1 cellular context compared by ENCODE assay signal in the genomic region with DNA sequence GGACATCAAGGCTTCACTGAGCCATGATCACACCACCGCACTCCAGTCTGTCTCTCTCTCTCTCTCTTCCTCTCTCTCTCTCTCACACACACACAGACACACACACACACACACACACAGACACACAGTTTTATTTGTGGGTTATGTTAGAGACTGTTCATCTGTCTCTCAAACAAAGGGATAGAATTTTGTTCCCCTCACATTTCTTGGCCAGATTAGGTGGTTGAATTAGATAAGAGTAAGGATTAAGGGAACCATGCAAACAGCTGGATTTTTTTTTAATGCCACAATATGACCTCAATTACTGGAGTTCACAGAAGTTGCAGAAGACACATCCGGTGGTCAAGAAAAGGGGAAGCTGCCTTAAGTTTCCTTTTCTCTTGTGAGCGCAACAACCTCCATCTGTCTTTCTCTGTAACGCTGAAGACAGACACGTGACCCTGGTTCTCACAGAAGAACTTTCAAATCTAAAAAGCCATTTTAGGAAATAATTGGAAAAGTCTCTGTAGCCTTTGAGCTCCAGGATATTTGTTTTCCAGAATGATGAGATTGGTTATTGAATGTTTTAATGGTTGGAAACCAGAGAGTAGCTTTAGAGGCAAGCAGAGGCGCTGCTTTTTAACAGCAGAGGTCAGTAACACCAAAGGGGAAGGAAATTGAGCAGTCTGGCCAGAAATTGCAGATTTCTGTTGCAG.
A peak's percentile ranks its signal among the peaks of the same experiment; 100 is the strongest.
TF ChIP-seq lines count a peak whose summit lies in the region.

No MANE protein-coding gene starts in this region.

TF ChIP-seq in HepG2, 621 proteins besides CTCF, POLR2A, EP300 and RAD21 (continued from another document and continues in another):
- TF ChIP-seq NR2F6 (IDR thresholded peaks at IDR 0.05) (no peak; the same call in 1 of the 2 replicates), NR2F6 (CRISPR knock-in tag; IDR thresholded peaks at IDR 0.05) (peak; percentile 49; the same call in 1 of the 2 replicates), ZNF451 (CRISPR knock-in tag; IDR thresholded peaks at IDR 0.05) (no peak), ZSCAN31 (CRISPR knock-in tag; IDR thresholded peaks at IDR 0.05; ENCODE audit: low read depth) (no peak), ZNF605 (CRISPR knock-in tag; IDR thresholded peaks at IDR 0.05) (0 out of 2 replicates have a peak, but pooled peaks have one; percentile 30), TBP (CRISPR knock-in tag; IDR thresholded peaks at IDR 0.05) (no peak), AKAP8 (CRISPR knock-in tag; IDR thresholded peaks at IDR 0.05) (no peak), JUNB (CRISPR knock-in tag; IDR thresholded peaks at IDR 0.05; ENCODE audit: borderline replicate concordance) (no peak), ZNF790 (CRISPR knock-in tag; IDR thresholded peaks at IDR 0.05; ENCODE audit: borderline replicate concordance) (no peak), CEBPB (IDR thresholded peaks at IDR 0.05; ENCODE audit: borderline replicate concordance, low read depth, low read length) (peak; percentile 1; the same call in 1 of the 2 replicates), THYN1 (CRISPR knock-in tag; IDR thresholded peaks at IDR 0.05; ENCODE audit: borderline replicate concordance, low read depth) (no peak), JUN (CRISPR knock-in tag; IDR thresholded peaks at IDR 0.05) (0 out of 2 replicates have a peak, but pooled peaks have one; percentile 10), TP53 (CRISPR knock-in tag; conservative IDR thresholded peaks at IDR 0.05) (no peak), CHD4 (IDR thresholded peaks at IDR 0.05; ENCODE audit: borderline replicate concordance, low read length) (no peak), SOX13 (IDR thresholded peaks at IDR 0.05) (no peak), SOX13 (CRISPR knock-in tag; conservative IDR thresholded peaks at IDR 0.05 in 1 of 2, IDR thresholded peaks at IDR 0.05 in 1 of 2) (peak in 1 of 2 experiments; percentile 68; a peak in 2 of 4 replicates), ZNF788 (CRISPR knock-in tag; IDR thresholded peaks at IDR 0.05; ENCODE audit: borderline replicate concordance) (no peak), NFYC (CRISPR knock-in tag; IDR thresholded peaks at IDR 0.05) (no peak)
- TF ChIP-seq, protein P1, sequence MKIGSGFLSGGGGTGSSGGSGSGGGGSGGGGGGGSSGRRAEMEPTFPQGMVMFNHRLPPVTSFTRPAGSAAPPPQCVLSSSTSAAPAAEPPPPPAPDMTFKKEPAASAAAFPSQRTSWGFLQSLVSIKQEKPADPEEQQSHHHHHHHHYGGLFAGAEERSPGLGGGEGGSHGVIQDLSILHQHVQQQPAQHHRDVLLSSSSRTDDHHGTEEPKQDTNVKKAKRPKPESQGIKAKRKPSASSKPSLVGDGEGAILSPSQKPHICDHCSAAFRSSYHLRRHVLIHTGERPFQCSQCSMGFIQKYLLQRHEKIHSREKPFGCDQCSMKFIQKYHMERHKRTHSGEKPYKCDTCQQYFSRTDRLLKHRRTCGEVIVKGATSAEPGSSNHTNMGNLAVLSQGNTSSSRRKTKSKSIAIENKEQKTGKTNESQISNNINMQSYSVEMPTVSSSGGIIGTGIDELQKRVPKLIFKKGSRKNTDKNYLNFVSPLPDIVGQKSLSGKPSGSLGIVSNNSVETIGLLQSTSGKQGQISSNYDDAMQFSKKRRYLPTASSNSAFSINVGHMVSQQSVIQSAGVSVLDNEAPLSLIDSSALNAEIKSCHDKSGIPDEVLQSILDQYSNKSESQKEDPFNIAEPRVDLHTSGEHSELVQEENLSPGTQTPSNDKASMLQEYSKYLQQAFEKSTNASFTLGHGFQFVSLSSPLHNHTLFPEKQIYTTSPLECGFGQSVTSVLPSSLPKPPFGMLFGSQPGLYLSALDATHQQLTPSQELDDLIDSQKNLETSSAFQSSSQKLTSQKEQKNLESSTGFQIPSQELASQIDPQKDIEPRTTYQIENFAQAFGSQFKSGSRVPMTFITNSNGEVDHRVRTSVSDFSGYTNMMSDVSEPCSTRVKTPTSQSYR (CRISPR knock-in tag; IDR thresholded peaks at IDR 0.05; ENCODE audit: borderline replicate concordance) = no peak
- TF ChIP-seq, protein P2, sequence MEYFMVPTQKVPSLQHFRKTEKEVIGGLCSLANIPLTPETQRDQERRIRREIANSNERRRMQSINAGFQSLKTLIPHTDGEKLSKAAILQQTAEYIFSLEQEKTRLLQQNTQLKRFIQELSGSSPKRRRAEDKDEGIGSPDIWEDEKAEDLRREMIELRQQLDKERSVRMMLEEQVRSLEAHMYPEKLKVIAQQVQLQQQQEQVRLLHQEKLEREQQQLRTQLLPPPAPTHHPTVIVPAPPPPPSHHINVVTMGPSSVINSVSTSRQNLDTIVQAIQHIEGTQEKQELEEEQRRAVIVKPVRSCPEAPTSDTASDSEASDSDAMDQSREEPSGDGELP (IDR thresholded peaks at IDR 0.05; ENCODE audit: borderline replicate concordance, low read depth) = no peak
- TF ChIP-seq, protein P3, sequence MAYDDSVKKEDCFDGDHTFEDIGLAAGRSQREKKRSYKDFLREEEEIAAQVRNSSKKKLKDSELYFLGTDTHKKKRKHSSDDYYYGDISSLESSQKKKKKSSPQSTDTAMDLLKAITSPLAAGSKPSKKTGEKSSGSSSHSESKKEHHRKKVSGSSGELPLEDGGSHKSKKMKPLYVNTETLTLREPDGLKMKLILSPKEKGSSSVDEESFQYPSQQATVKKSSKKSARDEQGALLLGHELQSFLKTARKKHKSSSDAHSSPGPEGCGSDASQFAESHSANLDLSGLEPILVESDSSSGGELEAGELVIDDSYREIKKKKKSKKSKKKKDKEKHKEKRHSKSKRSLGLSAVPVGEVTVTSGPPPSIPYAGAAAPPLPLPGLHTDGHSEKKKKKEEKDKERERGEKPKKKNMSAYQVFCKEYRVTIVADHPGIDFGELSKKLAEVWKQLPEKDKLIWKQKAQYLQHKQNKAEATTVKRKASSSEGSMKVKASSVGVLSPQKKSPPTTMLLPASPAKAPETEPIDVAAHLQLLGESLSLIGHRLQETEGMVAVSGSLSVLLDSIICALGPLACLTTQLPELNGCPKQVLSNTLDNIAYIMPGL (CRISPR knock-in tag; IDR thresholded peaks at IDR 0.05; ENCODE audit: borderline replicate concordance in 1 of 2, low read depth in 1 of 2) = peak; percentile 67 to 89; a peak in 3 of 4 replicates
- TF ChIP-seq, protein P4, sequence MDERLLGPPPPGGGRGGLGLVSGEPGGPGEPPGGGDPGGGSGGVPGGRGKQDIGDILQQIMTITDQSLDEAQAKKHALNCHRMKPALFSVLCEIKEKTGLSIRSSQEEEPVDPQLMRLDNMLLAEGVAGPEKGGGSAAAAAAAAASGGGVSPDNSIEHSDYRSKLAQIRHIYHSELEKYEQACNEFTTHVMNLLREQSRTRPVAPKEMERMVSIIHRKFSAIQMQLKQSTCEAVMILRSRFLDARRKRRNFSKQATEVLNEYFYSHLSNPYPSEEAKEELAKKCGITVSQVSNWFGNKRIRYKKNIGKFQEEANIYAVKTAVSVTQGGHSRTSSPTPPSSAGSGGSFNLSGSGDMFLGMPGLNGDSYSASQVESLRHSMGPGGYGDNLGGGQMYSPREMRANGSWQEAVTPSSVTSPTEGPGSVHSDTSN (CRISPR knock-in tag; IDR thresholded peaks at IDR 0.05) = no peak
- TF ChIP-seq, protein P5, sequence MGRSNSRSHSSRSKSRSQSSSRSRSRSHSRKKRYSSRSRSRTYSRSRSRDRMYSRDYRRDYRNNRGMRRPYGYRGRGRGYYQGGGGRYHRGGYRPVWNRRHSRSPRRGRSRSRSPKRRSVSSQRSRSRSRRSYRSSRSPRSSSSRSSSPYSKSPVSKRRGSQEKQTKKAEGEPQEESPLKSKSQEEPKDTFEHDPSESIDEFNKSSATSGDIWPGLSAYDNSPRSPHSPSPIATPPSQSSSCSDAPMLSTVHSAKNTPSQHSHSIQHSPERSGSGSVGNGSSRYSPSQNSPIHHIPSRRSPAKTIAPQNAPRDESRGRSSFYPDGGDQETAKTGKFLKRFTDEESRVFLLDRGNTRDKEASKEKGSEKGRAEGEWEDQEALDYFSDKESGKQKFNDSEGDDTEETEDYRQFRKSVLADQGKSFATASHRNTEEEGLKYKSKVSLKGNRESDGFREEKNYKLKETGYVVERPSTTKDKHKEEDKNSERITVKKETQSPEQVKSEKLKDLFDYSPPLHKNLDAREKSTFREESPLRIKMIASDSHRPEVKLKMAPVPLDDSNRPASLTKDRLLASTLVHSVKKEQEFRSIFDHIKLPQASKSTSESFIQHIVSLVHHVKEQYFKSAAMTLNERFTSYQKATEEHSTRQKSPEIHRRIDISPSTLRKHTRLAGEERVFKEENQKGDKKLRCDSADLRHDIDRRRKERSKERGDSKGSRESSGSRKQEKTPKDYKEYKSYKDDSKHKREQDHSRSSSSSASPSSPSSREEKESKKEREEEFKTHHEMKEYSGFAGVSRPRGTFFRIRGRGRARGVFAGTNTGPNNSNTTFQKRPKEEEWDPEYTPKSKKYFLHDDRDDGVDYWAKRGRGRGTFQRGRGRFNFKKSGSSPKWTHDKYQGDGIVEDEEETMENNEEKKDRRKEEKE (IDR thresholded peaks at IDR 0.05) = no peak
- TF ChIP-seq, protein P6, sequence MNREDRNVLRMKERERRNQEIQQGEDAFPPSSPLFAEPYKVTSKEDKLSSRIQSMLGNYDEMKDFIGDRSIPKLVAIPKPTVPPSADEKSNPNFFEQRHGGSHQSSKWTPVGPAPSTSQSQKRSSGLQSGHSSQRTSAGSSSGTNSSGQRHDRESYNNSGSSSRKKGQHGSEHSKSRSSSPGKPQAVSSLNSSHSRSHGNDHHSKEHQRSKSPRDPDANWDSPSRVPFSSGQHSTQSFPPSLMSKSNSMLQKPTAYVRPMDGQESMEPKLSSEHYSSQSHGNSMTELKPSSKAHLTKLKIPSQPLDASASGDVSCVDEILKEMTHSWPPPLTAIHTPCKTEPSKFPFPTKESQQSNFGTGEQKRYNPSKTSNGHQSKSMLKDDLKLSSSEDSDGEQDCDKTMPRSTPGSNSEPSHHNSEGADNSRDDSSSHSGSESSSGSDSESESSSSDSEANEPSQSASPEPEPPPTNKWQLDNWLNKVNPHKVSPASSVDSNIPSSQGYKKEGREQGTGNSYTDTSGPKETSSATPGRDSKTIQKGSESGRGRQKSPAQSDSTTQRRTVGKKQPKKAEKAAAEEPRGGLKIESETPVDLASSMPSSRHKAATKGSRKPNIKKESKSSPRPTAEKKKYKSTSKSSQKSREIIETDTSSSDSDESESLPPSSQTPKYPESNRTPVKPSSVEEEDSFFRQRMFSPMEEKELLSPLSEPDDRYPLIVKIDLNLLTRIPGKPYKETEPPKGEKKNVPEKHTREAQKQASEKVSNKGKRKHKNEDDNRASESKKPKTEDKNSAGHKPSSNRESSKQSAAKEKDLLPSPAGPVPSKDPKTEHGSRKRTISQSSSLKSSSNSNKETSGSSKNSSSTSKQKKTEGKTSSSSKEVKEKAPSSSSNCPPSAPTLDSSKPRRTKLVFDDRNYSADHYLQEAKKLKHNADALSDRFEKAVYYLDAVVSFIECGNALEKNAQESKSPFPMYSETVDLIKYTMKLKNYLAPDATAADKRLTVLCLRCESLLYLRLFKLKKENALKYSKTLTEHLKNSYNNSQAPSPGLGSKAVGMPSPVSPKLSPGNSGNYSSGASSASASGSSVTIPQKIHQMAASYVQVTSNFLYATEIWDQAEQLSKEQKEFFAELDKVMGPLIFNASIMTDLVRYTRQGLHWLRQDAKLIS (CRISPR knock-in tag; IDR thresholded peaks at IDR 0.05) = no peak
- TF ChIP-seq, protein P7, sequence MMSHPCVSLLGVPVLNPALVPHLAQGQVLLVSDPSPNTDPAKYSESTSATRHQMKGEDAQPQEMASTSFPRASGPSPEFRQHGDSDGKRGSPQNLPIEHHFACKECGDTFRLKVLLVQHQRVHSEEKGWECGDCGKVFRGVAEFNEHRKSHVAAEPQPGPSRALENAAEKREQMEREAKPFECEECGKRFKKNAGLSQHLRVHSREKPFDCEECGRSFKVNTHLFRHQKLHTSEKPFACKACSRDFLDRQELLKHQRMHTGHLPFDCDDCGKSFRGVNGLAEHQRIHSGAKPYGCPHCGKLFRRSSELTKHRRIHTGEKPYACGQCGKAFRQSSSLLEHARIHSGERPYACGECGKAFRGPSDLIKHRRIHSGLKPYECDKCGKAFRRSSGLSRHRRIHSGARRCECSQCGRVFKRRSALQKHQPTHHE (CRISPR knock-in tag; IDR thresholded peaks at IDR 0.05; ENCODE audit: borderline replicate concordance) = 0 out of 2 replicates have a peak, but pooled peaks have one; percentile 42
- TF ChIP-seq, protein P8, sequence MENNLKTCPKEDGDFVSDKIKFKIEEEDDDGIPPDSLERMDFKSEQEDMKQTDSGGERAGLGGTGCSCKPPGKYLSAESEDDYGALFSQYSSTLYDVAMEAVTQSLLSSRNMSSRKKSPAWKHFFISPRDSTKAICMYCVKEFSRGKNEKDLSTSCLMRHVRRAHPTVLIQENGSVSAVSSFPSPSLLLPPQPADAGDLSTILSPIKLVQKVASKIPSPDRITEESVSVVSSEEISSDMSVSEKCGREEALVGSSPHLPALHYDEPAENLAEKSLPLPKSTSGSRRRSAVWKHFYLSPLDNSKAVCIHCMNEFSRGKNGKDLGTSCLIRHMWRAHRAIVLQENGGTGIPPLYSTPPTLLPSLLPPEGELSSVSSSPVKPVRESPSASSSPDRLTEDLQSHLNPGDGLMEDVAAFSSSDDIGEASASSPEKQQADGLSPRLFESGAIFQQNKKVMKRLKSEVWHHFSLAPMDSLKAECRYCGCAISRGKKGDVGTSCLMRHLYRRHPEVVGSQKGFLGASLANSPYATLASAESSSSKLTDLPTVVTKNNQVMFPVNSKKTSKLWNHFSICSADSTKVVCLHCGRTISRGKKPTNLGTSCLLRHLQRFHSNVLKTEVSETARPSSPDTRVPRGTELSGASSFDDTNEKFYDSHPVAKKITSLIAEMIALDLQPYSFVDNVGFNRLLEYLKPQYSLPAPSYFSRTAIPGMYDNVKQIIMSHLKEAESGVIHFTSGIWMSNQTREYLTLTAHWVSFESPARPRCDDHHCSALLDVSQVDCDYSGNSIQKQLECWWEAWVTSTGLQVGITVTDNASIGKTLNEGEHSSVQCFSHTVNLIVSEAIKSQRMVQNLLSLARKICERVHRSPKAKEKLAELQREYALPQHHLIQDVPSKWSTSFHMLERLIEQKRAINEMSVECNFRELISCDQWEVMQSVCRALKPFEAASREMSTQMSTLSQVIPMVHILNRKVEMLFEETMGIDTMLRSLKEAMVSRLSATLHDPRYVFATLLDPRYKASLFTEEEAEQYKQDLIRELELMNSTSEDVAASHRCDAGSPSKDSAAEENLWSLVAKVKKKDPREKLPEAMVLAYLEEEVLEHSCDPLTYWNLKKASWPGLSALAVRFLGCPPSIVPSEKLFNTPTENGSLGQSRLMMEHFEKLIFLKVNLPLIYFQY (CRISPR knock-in tag; IDR thresholded peaks at IDR 0.05; ENCODE audit: borderline replicate concordance) = peak; percentile 62
- TF ChIP-seq, protein P9, sequence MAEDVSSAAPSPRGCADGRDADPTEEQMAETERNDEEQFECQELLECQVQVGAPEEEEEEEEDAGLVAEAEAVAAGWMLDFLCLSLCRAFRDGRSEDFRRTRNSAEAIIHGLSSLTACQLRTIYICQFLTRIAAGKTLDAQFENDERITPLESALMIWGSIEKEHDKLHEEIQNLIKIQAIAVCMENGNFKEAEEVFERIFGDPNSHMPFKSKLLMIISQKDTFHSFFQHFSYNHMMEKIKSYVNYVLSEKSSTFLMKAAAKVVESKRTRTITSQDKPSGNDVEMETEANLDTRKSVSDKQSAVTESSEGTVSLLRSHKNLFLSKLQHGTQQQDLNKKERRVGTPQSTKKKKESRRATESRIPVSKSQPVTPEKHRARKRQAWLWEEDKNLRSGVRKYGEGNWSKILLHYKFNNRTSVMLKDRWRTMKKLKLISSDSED (CRISPR knock-in tag; IDR thresholded peaks at IDR 0.05) = no peak
- TF ChIP-seq, protein P10, sequence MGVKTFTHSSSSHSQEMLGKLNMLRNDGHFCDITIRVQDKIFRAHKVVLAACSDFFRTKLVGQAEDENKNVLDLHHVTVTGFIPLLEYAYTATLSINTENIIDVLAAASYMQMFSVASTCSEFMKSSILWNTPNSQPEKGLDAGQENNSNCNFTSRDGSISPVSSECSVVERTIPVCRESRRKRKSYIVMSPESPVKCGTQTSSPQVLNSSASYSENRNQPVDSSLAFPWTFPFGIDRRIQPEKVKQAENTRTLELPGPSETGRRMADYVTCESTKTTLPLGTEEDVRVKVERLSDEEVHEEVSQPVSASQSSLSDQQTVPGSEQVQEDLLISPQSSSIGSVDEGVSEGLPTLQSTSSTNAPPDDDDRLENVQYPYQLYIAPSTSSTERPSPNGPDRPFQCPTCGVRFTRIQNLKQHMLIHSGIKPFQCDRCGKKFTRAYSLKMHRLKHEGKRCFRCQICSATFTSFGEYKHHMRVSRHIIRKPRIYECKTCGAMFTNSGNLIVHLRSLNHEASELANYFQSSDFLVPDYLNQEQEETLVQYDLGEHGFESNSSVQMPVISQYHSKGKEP (CRISPR knock-in tag; IDR thresholded peaks at IDR 0.05) = no peak
